Comparison of ENCODE assay signal across 17 cellular contexts in genomic region chr7:137755846-137756685, GRCh38.
DNase-seq lines count a peak whose midpoint lies in the region; ATAC-seq and TF ChIP-seq lines count a peak whose summit lies in the region.
"Had no signal": no experiment of that assay in that cellular context is flagged by ENCODE, and none has a peak within 500 bp of the region (broad histone marks: within the 10 kb centered on the region; RNA-seq: fewer than 3 reads in every experiment).

No MANE protein-coding gene starts in this region.

- CTCF ChIA-PET in T-cell (lab: Charles Lee) = no interaction called here

- H3K4me3 ChIP-seq in GM12865 (ENCODE audit: low read depth, low read length) (no peak overlapping the region), transverse colon (no peak overlapping the region)
- H3K4me3 ChIP-seq: testis had no signal

- WGBS in transverse colon (ENCODE audit: low coverage in 1 of 2), 2 donors = 48 to 56% methylated on average over 4 to 6 of the region's 6 CpGs

- no peaks in the 10 kb centered on the region for H3K9me3 ChIP-seq in transverse colon
- H3K9me3 ChIP-seq: testis had no signal

- TF ChIP-seq CTCF in GM12865 (IDR thresholded peaks at IDR 0.05; ENCODE audit: insufficient read depth, low read depth, low read length, missing control alignments) (no peak), transverse colon (IDR thresholded peaks at IDR 0.05) (no peak)

- H3K36me3 ChIP-seq in transverse colon = no peaks in the 10 kb centered on the region

- H3K27ac Mint-ChIP-seq in T-cell = no peak overlapping the region
- H3K27ac Mint-ChIP-seq: activated B cell treated with CpG ODN at 0.5 μM for 24 hours had no signal

- no peaks in the 10 kb centered on the region for H3K27me3 ChIP-seq in transverse colon
- H3K27me3 ChIP-seq: testis had no signal

- POLR2A ChIA-PET in T-cell (lab: Charles Lee) = no interaction called here

- no peak overlapping the region for H3K4me3 Mint-ChIP-seq in T-cell
- H3K4me3 Mint-ChIP-seq: activated B cell treated with CpG ODN at 0.5 μM for 24 hours had no signal

- DNase-seq in GM12865 (ENCODE audit: low read depth) = peak; percentile 2
- DNase-seq in NCI-H526 treated with DMSO at 0.1 percent for 48 hours (lab: John Stamatoyannopoulos, UW) = peak; percentile 91
- peak; percentile 11 for DNase-seq in fibroblast of peridontal ligament (ENCODE audit: extremely low read depth)
- peak; percentile 67 for DNase-seq in renal cortical epithelial cell (ENCODE audit: low read depth)
- DNase-seq in DMS153 (lab: John Stamatoyannopoulos, UW) = no peak
- no peak for DNase-seq in NOMO-1 (lab: John Stamatoyannopoulos, UW; ENCODE audit: unreplicated experiment in 2 of 2)
- no peak for DNase-seq in transverse colon
- DNase-seq in T-cell = no peak
- DNase-seq: activated B cell treated with CpG ODN at 0.5 μM for 24 hours; activated CD8-positive, alpha-beta memory T cell treated with anti-CD3 and anti-CD28 coated beads for 24 hours; effector CD4-positive, alpha-beta T cell; HCEC 1CT; hippocampal formation; KG1; NCI-H1092; SHP77; testis had no signal

- intact Hi-C loops in transverse colon (cut with DNase I; ENCODE audit: low total_unique reads) = no loop called here

- no peak overlapping the region for H3K27ac ChIP-seq in transverse colon
- H3K27ac ChIP-seq: testis had no signal

- ATAC-seq in T-cell (replicated peaks in 1 of 4) = no peak

- TF ChIP-seq EP300 in transverse colon (IDR thresholded peaks at IDR 0.05; ENCODE audit: low read depth) = no peak

- H3K4me1 Mint-ChIP-seq in T-cell = peaks cover 0 to 6% (median 0%) of the 10 kb centered on the region in 3 donors
- H3K4me1 Mint-ChIP-seq: activated B cell treated with CpG ODN at 0.5 μM for 24 hours had no signal

- peaks cover 6 to 27% of the 10 kb centered on the region in 2 donors for H3K27me3 Mint-ChIP-seq in T-cell
- H3K27me3 Mint-ChIP-seq: activated B cell treated with CpG ODN at 0.5 μM for 24 hours had no signal

- no peak for TF ChIP-seq POLR2A in transverse colon (IDR thresholded peaks at IDR 0.05)

- in situ Hi-C loops in transverse colon (cut with MboI; ENCODE audit: low pct_ligation_motif_present in 1 of 4, low pct_unique_long_range_greater_than_20kb in 1 of 4, low sequenced_read_pairs in 3 of 4) = no loop called here

- H3K9me3 Mint-ChIP-seq in T-cell = no peaks in the 10 kb centered on the region
- H3K9me3 Mint-ChIP-seq: activated B cell treated with CpG ODN at 0.5 μM for 24 hours had no signal

- H3K4me1 ChIP-seq in transverse colon = no peaks in the 10 kb centered on the region
- H3K4me1 ChIP-seq: testis had no signal

- H3K36me3 Mint-ChIP-seq in T-cell = no peaks in the 10 kb centered on the region

Comparison
In these comparisons a context has a peak if more than half of its experiments do, and no peak if none do; other contexts are left out.
1. DNase-seq: peak in GM12865 (single experiment), NCI-H526 treated with DMSO at 0.1 percent for 48 hours (single experiment), fibroblast of peridontal ligament (single experiment) and renal cortical epithelial cell (single experiment); none in DMS153 (single experiment), NOMO-1 (0 of 2), transverse colon (single experiment) and T-cell (0 of 34).